In the genomic region with DNA sequence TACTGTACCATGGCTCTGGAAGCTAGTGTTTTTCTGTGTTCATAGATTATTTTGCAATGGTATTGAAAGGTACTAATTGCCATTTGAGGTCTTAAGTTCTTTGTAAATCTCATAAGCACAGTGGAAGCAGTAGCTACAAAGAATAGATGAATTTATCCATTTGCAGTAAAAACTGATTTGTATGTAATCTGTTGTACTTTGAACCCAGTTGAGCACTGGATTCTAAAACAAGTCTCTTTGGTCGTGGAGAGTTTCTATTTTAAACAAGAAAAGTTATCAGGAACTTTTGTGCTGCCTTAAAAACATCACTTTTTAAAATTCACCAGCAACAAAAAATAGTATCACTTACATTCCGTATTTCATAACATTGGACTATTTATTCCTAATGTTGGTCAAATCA, we compare ENCODE assay signal across 11 cellular contexts. TPM values are rescaled to one million over a fixed set of nuclear protein-coding genes. Genes with fewer than 3 reads are reported as not detected.
DNase-seq lines count a peak whose midpoint lies in the region; ATAC-seq, FAIRE-seq and TF ChIP-seq lines count a peak whose summit lies in the region.
"Had no signal": no experiment of that assay in that cellular context is flagged by ENCODE, and none has a peak within 500 bp of the region (broad histone marks: within the 10 kb centered on the region; RNA-seq: fewer than 3 reads in every experiment).

No MANE protein-coding gene starts in this region.

- TF ChIP-seq EP300 in A549 (IDR thresholded peaks at IDR 0.05), result no peak

- no peak for TF ChIP-seq RAD21 in A549 (conservative IDR thresholded peaks at IDR 0.05 in 1 of 2, IDR thresholded peaks at IDR 0.05 in 1 of 2)

- H3K4me2 ChIP-seq in A549, result peak overlapping the region; percentile 96

- peaks cover 31% of the 10 kb centered on the region for H3K36me3 Mint-ChIP-seq in activated naive CD8-positive, alpha-beta T cell treated with anti-CD3 and anti-CD28 coated beads, Interleukin-2, amount 10 ng/mL, durations not matched to agents 7 days and 5 days

- DNase-seq in A549 (ENCODE audit: low read depth in 1 of 2, low spot score in 1 of 2) (no peak), GM12864 (ENCODE audit: low read depth) (no peak), NCI-H1105 (lab: John Stamatoyannopoulos, UW) (no peak), SW480 (ENCODE audit: low spot score) (no peak), NCI-H1092 treated with DMSO at 0.1 percent for 48 hours (lab: John Stamatoyannopoulos, UW) (no peak)
- no peak for DNase-seq in activated naive CD8-positive, alpha-beta T cell treated with anti-CD3 and anti-CD28 coated beads, Interleukin-2, amount 10 ng/mL, durations not matched to agents 7 days and 5 days
- DNase-seq: activated effector memory CD4-positive, alpha-beta T cell treated with Interleukin-2 at 50 U/mL for 16 hours; SW 1271 had no signal

- TF ChIP-seq POLR2A in A549 (IDR thresholded peaks at IDR 0.05; ENCODE audit: low read length), result no peak

- H3K9me3 Mint-ChIP-seq in activated naive CD8-positive, alpha-beta T cell treated with anti-CD3 and anti-CD28 coated beads, Interleukin-2, amount 10 ng/mL, durations not matched to agents 7 days and 5 days, result no peaks in the 10 kb centered on the region

- CTCF ChIA-PET in A549 (lab: Yijun Ruan, JAX), result no interaction called here

- POLR2A ChIA-PET in A549 (lab: Yijun Ruan, JAX), result no interaction called here
- POLR2A ChIA-PET in activated naive CD8-positive, alpha-beta T cell treated with anti-CD3 and anti-CD28 coated beads, Interleukin-2, amount 10 ng/mL, durations not matched to agents 7 days and 5 days (lab: Charles Lee), result interaction anchor here (1.2 to 1.5 kb wide), 3 partner anchors 12 to 132 kb away, joined by 3 to 5 read pairs (median 4); partner anchors contain the start of gene SLC35E3

- no peaks in the 10 kb centered on the region for H3K36me3 ChIP-seq in muscle layer of colon (ENCODE audit: insufficient read depth, low read length)

- TF ChIP-seq CTCF in A549 (IDR thresholded peaks at IDR 0.05), result no peak
- no peak for TF ChIP-seq CTCF in GM12864 (IDR thresholded peaks at IDR 0.05; ENCODE audit: low read depth, low read length, missing control alignments)

- H3K9me3 ChIP-seq in A549 (no peaks in the 10 kb centered on the region), muscle layer of colon (ENCODE audit: low read length) (no peaks in the 10 kb centered on the region)

- no peaks in the 10 kb centered on the region for H3K27me3 ChIP-seq in muscle layer of colon (ENCODE audit: control insufficient read depth in 1 of 2, insufficient read depth in 2 of 2, low read length in 2 of 2)

- no peaks in the 10 kb centered on the region for H3K27me3 Mint-ChIP-seq in activated naive CD8-positive, alpha-beta T cell treated with anti-CD3 and anti-CD28 coated beads, Interleukin-2, amount 10 ng/mL, durations not matched to agents 7 days and 5 days

- H3K27ac Mint-ChIP-seq in activated naive CD8-positive, alpha-beta T cell treated with anti-CD3 and anti-CD28 coated beads, Interleukin-2, amount 10 ng/mL, durations not matched to agents 7 days and 5 days, result peak overlapping the region; percentile 55

- H3K9ac ChIP-seq in muscle layer of colon (ENCODE audit: low read length), result peak overlapping the region; percentile 5

- WGBS in A549 (ENCODE audit: missing lambda C conversion rate), result 56% methylated on average over 2 of the region's 2 CpGs

- no peak overlapping the region for H3K4me3 ChIP-seq in A549
- peak overlapping the region; percentile 15; the same call in 1 of the 2 replicates for H3K4me3 ChIP-seq in GM12864 (ENCODE audit: low read depth, low read length)
- H3K4me3 ChIP-seq in muscle layer of colon (ENCODE audit: low read depth in 1 of 2, low read length in 2 of 2), result no peak overlapping the region

- ATAC-seq in A549, result no peak
- ATAC-seq in activated naive CD8-positive, alpha-beta T cell treated with anti-CD3 and anti-CD28 coated beads, Interleukin-2, amount 10 ng/mL, durations not matched to agents 7 days and 5 days (ENCODE audit: low read depth), result no peak
- no peak for ATAC-seq in HG03045 (IDR thresholded peaks at IDR 0.05; ENCODE audit: unreplicated experiment)

- peaks cover 52% of the 10 kb centered on the region for H3K4me1 Mint-ChIP-seq in activated naive CD8-positive, alpha-beta T cell treated with anti-CD3 and anti-CD28 coated beads, Interleukin-2, amount 10 ng/mL, durations not matched to agents 7 days and 5 days

- H3K27ac ChIP-seq in A549 (no peak overlapping the region), muscle layer of colon (ENCODE audit: low read depth, low read length) (no peak overlapping the region)

- H3K4me3 Mint-ChIP-seq in activated naive CD8-positive, alpha-beta T cell treated with anti-CD3 and anti-CD28 coated beads, Interleukin-2, amount 10 ng/mL, durations not matched to agents 7 days and 5 days, result peak overlapping the region; percentile 97

- H3K4me1 ChIP-seq in A549 (peaks cover 56% of the 10 kb centered on the region), muscle layer of colon (ENCODE audit: insufficient read depth, low read length) (peaks cover 60% of the 10 kb centered on the region)

- no peak for FAIRE-seq in A549 (lab: Jason Lieb, UNC)
- FAIRE-seq: GM12891 had no signal

TF ChIP-seq in A549, 52 proteins besides CTCF, POLR2A, EP300 and RAD21:
- TF ChIP-seq HDAC2 (IDR thresholded peaks at IDR 0.05), result no peak
- TF ChIP-seq NR3C1 (IDR thresholded peaks at IDR 0.05), result no peak
- TF ChIP-seq PHF8 (IDR thresholded peaks at IDR 0.05; ENCODE audit: borderline replicate concordance, low read depth), result no peak
- no peak for TF ChIP-seq CBX8 (IDR thresholded peaks at IDR 0.05)
- no peak for TF ChIP-seq HOXB5 (CRISPR knock-in tag; IDR thresholded peaks at IDR 0.05)
- TF ChIP-seq ZSCAN20 (CRISPR knock-in tag; IDR thresholded peaks at IDR 0.05), result no peak
- no peak for TF ChIP-seq JUNB (IDR thresholded peaks at IDR 0.05)
TF ChIP-seq in A549: peak in this region for 0.

RNA-seq across cellular contexts. Expression of gene RAP1B, which starts 4.1 kb away (rescaled TPM):
- polyA plus RNA-seq in A549 (2011; rRNA removed), result 226 and 305 TPM in 2 replicates
- 109 TPM in 2 replicates for polyA plus RNA-seq in A549 (2012; cell fraction: cytosol; rRNA removed)
- polyA plus RNA-seq in A549 (2012; cell fraction: nucleus; rRNA removed), result 41.2 and 57.7 TPM in 2 replicates
- polyA plus RNA-seq in A549 (2017; fragmentation: RNase III; extraction: RNeasy Plus Mini Kit Qiagen cat#74134 plus additional on column Dnase treatment), result 196 to 206 TPM (median 205 TPM) in 3 replicates
- polyA minus RNA-seq in A549 (2011; rRNA and poly(A)+ RNA removed), result 42.7 and 43.8 TPM in 2 replicates
- total RNA-seq in activated naive CD8-positive, alpha-beta T cell treated with anti-CD3 and anti-CD28 coated beads, Interleukin-2, amount 10 ng/mL, durations not matched to agents 7 days and 5 days, result 100 to 1,000 TPM; 233 to 257 TPM
